Comparison of ENCODE assay signal across 22 cellular contexts in the genomic region with DNA sequence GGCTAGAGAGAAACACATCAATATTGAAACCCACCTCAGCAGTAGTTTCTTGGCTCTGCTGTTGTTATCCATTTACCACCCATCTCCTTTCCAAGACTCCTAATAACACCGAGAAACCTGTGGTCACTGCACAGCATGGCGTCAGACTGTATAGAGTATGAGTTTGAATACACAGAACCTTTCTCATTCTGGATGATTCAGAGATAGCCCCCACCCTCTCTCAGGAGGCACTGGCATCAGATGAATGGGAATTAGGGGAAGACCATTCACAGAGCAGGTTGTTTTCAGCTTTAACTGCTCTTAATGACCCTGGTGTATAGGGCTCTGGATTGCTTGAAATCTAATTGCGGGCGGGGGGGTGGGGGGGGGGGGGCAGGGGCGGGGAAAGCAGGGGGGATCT.
DNase-seq lines count a peak whose midpoint lies in the region; ATAC-seq, FAIRE-seq and TF ChIP-seq lines count a peak whose summit lies in the region.
"Had no signal": no experiment of that assay in that cellular context is flagged by ENCODE, and none has a peak within 500 bp of the region (broad histone marks: within the 10 kb centered on the region; RNA-seq: fewer than 3 reads in every experiment).

No MANE protein-coding gene starts in this region.

- TF ChIP-seq POLR2A in sigmoid colon (IDR thresholded peaks at IDR 0.05): no peak

- intact Hi-C loops in sigmoid colon (cut with DNase I): no loop called here
- intact Hi-C loops in naive thymus-derived CD4-positive, alpha-beta T cell (cut with micrococcal nuclease): no loop called here

- H4K20me1 ChIP-seq in DOHH2 (ENCODE audit: control insufficient read depth, insufficient read depth, low read depth, low read length) (no peaks in the 10 kb centered on the region), astrocyte (ENCODE audit: insufficient read depth, low read length) (no peaks in the 10 kb centered on the region)

- peaks cover 98% of the 10 kb centered on the region for H3K36me3 ChIP-seq in DOHH2 (ENCODE audit: control insufficient read depth, low read length)
- no peaks in the 10 kb centered on the region for H3K36me3 ChIP-seq in astrocyte (ENCODE audit: insufficient read depth, low read length)
- no peaks in the 10 kb centered on the region for H3K36me3 ChIP-seq in sigmoid colon
- H3K36me3 ChIP-seq in naive thymus-derived CD4-positive, alpha-beta T cell (ENCODE audit: control insufficient read depth in 2 of 3, insufficient read depth in 3 of 3, low read length in 3 of 3): peaks cover 0 to 29% (median 0%) of the 10 kb centered on the region in 3 experiments

- no peaks in the 10 kb centered on the region for H3K9me2 ChIP-seq in DOHH2 (replicated peaks; ENCODE audit: control insufficient read depth, low read length)

- peaks cover 10% of the 10 kb centered on the region for H3K4me1 Mint-ChIP-seq in astrocyte (ENCODE audit: low read depth, unreplicated experiment)
- peaks cover 0 to 4% (median 0%) of the 10 kb centered on the region in 7 donors for H3K4me1 Mint-ChIP-seq in naive thymus-derived CD4-positive, alpha-beta T cell

- H3K4me2 ChIP-seq in DOHH2 (ENCODE audit: low read length): peak overlapping the region; percentile 11; the same call in 1 of the 2 replicates
- peak overlapping the region; percentile 16 for H3K4me2 ChIP-seq in astrocyte (ENCODE audit: low read length)

- DNase-seq in NCI-H1436 treated with DMSO at 0.1 percent for 48 hours (lab: John Stamatoyannopoulos, UW): peak; percentile 39
- peak; percentile 32 for DNase-seq in astrocyte (ENCODE audit: low read depth)
- DNase-seq in sigmoid colon: no peak
- DNase-seq in kidney glomerular epithelial cell (lab: John Stamatoyannopoulos, UW): no peak
- DNase-seq in GM03348 (ENCODE audit: low spot score): no peak
- DNase-seq in naive thymus-derived CD4-positive, alpha-beta T cell: no peak
- DNase-seq: activated CD4-positive, alpha-beta T cell treated with anti-CD3 and anti-CD28 coated beads, Interleukin-2, amount 50 U/mL, for 1 hour; activated CD8-positive, alpha-beta memory T cell treated with anti-CD3 and anti-CD28 coated beads, Interleukin-2, amount 50 U/mL, for 4 hours; activated gamma-delta T cell; Caco-2; EL; left colon; NCI-H226; nephron progenitor cell; posterior cingulate gyrus; SJCRH30; stimulated activated CD4-positive, alpha-beta T cell treated with anti-CD3 and anti-CD28 coated beads, Interleukin-1b, Interleukin-23, amount 100 ng/mL, for 48 hours; stimulated activated naive B cell treated with anti-CD40 and anti-IgM and Interleukin-4, amounts not matched to agents 10 μg/mL and 1 μg/mL and 100 μg/mL, for 72 hours; tibial artery had no signal

- TF ChIP-seq EP300 in sigmoid colon (IDR thresholded peaks at IDR 0.05): no peak

- no peak for FAIRE-seq in astrocyte (lab: Jason Lieb, UNC)

- CTCF ChIA-PET in naive thymus-derived CD4-positive, alpha-beta T cell (lab: Charles Lee): no interaction called here

- H3K9ac ChIP-seq in astrocyte (ENCODE audit: low read length): no peak overlapping the region

- ATAC-seq in naive thymus-derived CD4-positive, alpha-beta T cell: no peak
- ATAC-seq: Panc1; stimulated activated naive B cell treated with anti-CD40 and anti-IgM and Interleukin-4, amounts not matched to agents 10 μg/mL and 1 μg/mL and 100 μg/mL, for 72 hours had no signal

- H3K9me3 Mint-ChIP-seq in astrocyte (ENCODE audit: unreplicated experiment): no peaks in the 10 kb centered on the region
- no peaks in the 10 kb centered on the region for H3K9me3 Mint-ChIP-seq in naive thymus-derived CD4-positive, alpha-beta T cell
- H3K9me3 Mint-ChIP-seq: nephron progenitor cell; stimulated activated naive B cell treated with anti-CD40 and anti-IgM and Interleukin-4, amounts not matched to agents 10 μg/mL and 1 μg/mL and 100 μg/mL, for 72 hours; T-helper 1 cell treated with Interleukin-12 subunit alpha and Interleukin-12 subunit beta and Interleukin-4 antibody, amounts not matched to agents 30 μg/mL and 1 μg/mL, for 36 hours had no signal

- no peak overlapping the region for H3K27ac Mint-ChIP-seq in astrocyte (ENCODE audit: unreplicated experiment)
- no peak overlapping the region for H3K27ac Mint-ChIP-seq in naive thymus-derived CD4-positive, alpha-beta T cell
- H3K27ac Mint-ChIP-seq: nephron progenitor cell; T-helper 1 cell treated with Interleukin-12 subunit alpha and Interleukin-12 subunit beta and Interleukin-4 antibody, amounts not matched to agents 30 μg/mL and 1 μg/mL, for 36 hours had no signal

- POLR2A ChIA-PET in naive thymus-derived CD4-positive, alpha-beta T cell (lab: Charles Lee): no interaction called here

- H3K27ac ChIP-seq in DOHH2 (ENCODE audit: low read depth, low read length): no peak overlapping the region
- H3K27ac ChIP-seq in astrocyte (ENCODE audit: low read depth, low read length): no peak overlapping the region
- H3K27ac ChIP-seq in sigmoid colon: peak overlapping the region; percentile 34 to 66 (median 62)
- H3K27ac ChIP-seq in naive thymus-derived CD4-positive, alpha-beta T cell (ENCODE audit: low read depth, low read length): no peak overlapping the region
- H3K27ac ChIP-seq: SJCRH30, tibial artery had no signal

- no peaks in the 10 kb centered on the region for H3F3A ChIP-seq in DOHH2 (ENCODE audit: control insufficient read depth, insufficient read depth)

- no peak overlapping the region for H3K4me3 Mint-ChIP-seq in astrocyte (ENCODE audit: unreplicated experiment)
- H3K4me3 Mint-ChIP-seq in naive thymus-derived CD4-positive, alpha-beta T cell: no peak overlapping the region
- H3K4me3 Mint-ChIP-seq: nephron progenitor cell; T-helper 1 cell treated with Interleukin-12 subunit alpha and Interleukin-12 subunit beta and Interleukin-4 antibody, amounts not matched to agents 30 μg/mL and 1 μg/mL, for 36 hours had no signal

- H3K4me1 ChIP-seq in DOHH2 (ENCODE audit: control insufficient read depth, low read length) (peaks cover 33% of the 10 kb centered on the region), astrocyte (ENCODE audit: insufficient read depth, low read length) (peaks cover 8% of the 10 kb centered on the region), sigmoid colon (peaks cover 0 to 55% (median 45%) of the 10 kb centered on the region in 4 donors)
- H3K4me1 ChIP-seq in naive thymus-derived CD4-positive, alpha-beta T cell (ENCODE audit: control insufficient read depth in 2 of 2, insufficient read depth in 2 of 2, low read length in 2 of 2): no peaks in the 10 kb centered on the region
- H3K4me1 ChIP-seq: Caco-2, SJCRH30 had no signal

- H3K79me2 ChIP-seq in DOHH2 (ENCODE audit: control insufficient read depth, low read length): peaks cover 2% of the 10 kb centered on the region; the same call in 1 of the 2 replicates
- H3K79me2 ChIP-seq in astrocyte (ENCODE audit: insufficient read depth, low read length): no peaks in the 10 kb centered on the region

- H3K27me3 ChIP-seq in DOHH2 (ENCODE audit: control insufficient read depth, low read length) (no peaks in the 10 kb centered on the region), astrocyte (ENCODE audit: insufficient read depth, low read length) (no peaks in the 10 kb centered on the region), sigmoid colon (no peaks in the 10 kb centered on the region)
- no peaks in the 10 kb centered on the region for H3K27me3 ChIP-seq in naive thymus-derived CD4-positive, alpha-beta T cell (ENCODE audit: control insufficient read depth in 2 of 2, insufficient read depth in 2 of 2, low read length in 2 of 2)
- H3K27me3 ChIP-seq: SJCRH30, tibial artery had no signal

- TF ChIP-seq CTCF in DOHH2 (IDR thresholded peaks at IDR 0.05; ENCODE audit: low read depth, low read length, poor library complexity, severe bottlenecking) (no peak), astrocyte (IDR thresholded peaks at IDR 0.05; ENCODE audit: insufficient read depth, low read depth, low read length) (no peak), sigmoid colon (IDR thresholded peaks at IDR 0.05) (no peak)

- H3K9me3 ChIP-seq in DOHH2 (ENCODE audit: control insufficient read depth, insufficient read depth, low read length) (no peaks in the 10 kb centered on the region), astrocyte (ENCODE audit: insufficient read depth, low read depth, low read length) (no peaks in the 10 kb centered on the region), sigmoid colon (no peaks in the 10 kb centered on the region)
- no peaks in the 10 kb centered on the region for H3K9me3 ChIP-seq in naive thymus-derived CD4-positive, alpha-beta T cell (ENCODE audit: control insufficient read depth in 2 of 3, low read length in 3 of 3)
- H3K9me3 ChIP-seq: Caco-2, SJCRH30, tibial artery had no signal

- H3K36me3 Mint-ChIP-seq in astrocyte (ENCODE audit: low read depth, unreplicated experiment): peaks cover 14% of the 10 kb centered on the region
- peaks cover 0 to 32% (median 5%) of the 10 kb centered on the region in 5 donors for H3K36me3 Mint-ChIP-seq in naive thymus-derived CD4-positive, alpha-beta T cell

- no peak overlapping the region for H2AFZ ChIP-seq in astrocyte (ENCODE audit: low read depth, low read length)

- H3K4me3 ChIP-seq in DOHH2 (ENCODE audit: low read length) (no peak overlapping the region), astrocyte (ENCODE audit: insufficient read depth, low read depth, low read length) (no peak overlapping the region), sigmoid colon (no peak overlapping the region)
- H3K4me3 ChIP-seq in naive thymus-derived CD4-positive, alpha-beta T cell (ENCODE audit: low read length): no peak overlapping the region
- H3K4me3 ChIP-seq: SJCRH30, tibial artery had no signal

- 50 to 76% methylated on average over 5 of the region's 5 CpGs for WGBS in sigmoid colon, 2 donors

- no peaks in the 10 kb centered on the region for H3K27me3 Mint-ChIP-seq in astrocyte (ENCODE audit: low read depth, unreplicated experiment)
- H3K27me3 Mint-ChIP-seq in naive thymus-derived CD4-positive, alpha-beta T cell: no peaks in the 10 kb centered on the region
- H3K27me3 Mint-ChIP-seq: stimulated activated naive B cell treated with anti-CD40 and anti-IgM and Interleukin-4, amounts not matched to agents 10 μg/mL and 1 μg/mL and 100 μg/mL, for 72 hours had no signal

Comparison
In these comparisons a context has a peak if more than half of its experiments do, and no peak if none do; other contexts are left out.
1. H3K27ac ChIP-seq: peak in sigmoid colon (4 of 4); none in DOHH2 (single experiment), astrocyte (single experiment) and naive thymus-derived CD4-positive, alpha-beta T cell (single experiment).
2. DNase-seq: peak in NCI-H1436 treated with DMSO at 0.1 percent for 48 hours (single experiment) and astrocyte (single experiment); none in sigmoid colon (single experiment), kidney glomerular epithelial cell (single experiment), GM03348 (single experiment) and naive thymus-derived CD4-positive, alpha-beta T cell (0 of 9).